ENCODE assay signal across 28 cellular contexts in genomic region chr7:77710861-77711260, GRCh38.
"Had no signal": no experiment of that assay in that cellular context is flagged by ENCODE, and none has a peak within 500 bp of the region (broad histone marks: within the 10 kb centered on the region; RNA-seq: fewer than 3 reads in every experiment).

No MANE protein-coding gene starts in this region.

- DNase-seq: activated CD4-positive, alpha-beta memory T cell treated with anti-CD3 and anti-CD28 coated beads, Interleukin-2, amount 10 ng/mL, durations not matched to agents 7 days and 5 days; activated CD4-positive, alpha-beta T cell treated with anti-CD3 and anti-CD28 coated beads for 1 hour; activated CD4-positive, alpha-beta T cell treated with anti-CD3 and anti-CD28 coated beads for 48 hours; activated CD4-positive, CD25-positive, alpha-beta regulatory T cell; activated gamma-delta T cell treated with Interleukin-2 at 50 U/mL for 16 hours; activated naive CD4-positive, alpha-beta T cell treated with anti-CD3 and anti-CD28 coated beads, Interleukin-2, amount 10 ng/mL, durations not matched to agents 7 days and 5 days; activated naive CD8-positive, alpha-beta T cell treated with anti-CD3 and anti-CD28 coated beads, Interleukin-2, amount 50 U/mL, for 24 hours; activated T-cell treated with anti-CD3 and anti-CD28 coated beads, Interleukin-2, amount 50 U/mL, for 24 hours; anterior cingulate cortex; caudate nucleus; cerebellar nuclear complex; Kasumi-1; KG1; MG63; NCI-H1048; NCI-H1105 treated with DMSO at 0.1 percent for 48 hours; NCI-H1436; NCI-H1694; NCI-H1930; NCI-H345; NCI-H524 treated with DMSO at 0.1 percent for 48 hours; PC-3; Right ventricle myocardium superior; WERI-Rb-1 had no signal

- H3K9me3 Mint-ChIP-seq: activated CD4-positive, alpha-beta memory T cell treated with anti-CD3 and anti-CD28 coated beads, Interleukin-2, amount 10 ng/mL, durations not matched to agents 7 days and 5 days; activated naive CD4-positive, alpha-beta T cell treated with anti-CD3 and anti-CD28 coated beads, Interleukin-2, amount 10 ng/mL, durations not matched to agents 7 days and 5 days; activated naive CD8-positive, alpha-beta T cell treated with anti-CD3 and anti-CD28 coated beads, Interleukin-2, amount 50 U/mL, for 24 hours; activated T-cell treated with anti-CD3 and anti-CD28 coated beads, Interleukin-2, amount 50 U/mL, for 24 hours; activated T-helper 1 cell treated with anti-CD3 and anti-CD28 coated beads, Interleukin-12 subunit alpha, Interleukin-12 subunit beta, Interleukin-2, Interleukin-4 antibody, amounts not matched to agents 30 ng/mL and 10 ng/mL and 1 ng/mL, durations not matched to agents 14 hours and 24 hours and 36 hours; T-helper 2 cell treated with Interferon-gamma antibody and Interleukin-4, amounts not matched to agents 5 μg/mL and 100 μg/mL, for 36 hours had no signal

- H3K27me3 Mint-ChIP-seq: activated CD4-positive, alpha-beta memory T cell treated with anti-CD3 and anti-CD28 coated beads, Interleukin-2, amount 10 ng/mL, durations not matched to agents 7 days and 5 days; activated naive CD4-positive, alpha-beta T cell treated with anti-CD3 and anti-CD28 coated beads, Interleukin-2, amount 10 ng/mL, durations not matched to agents 7 days and 5 days; activated naive CD8-positive, alpha-beta T cell; activated naive CD8-positive, alpha-beta T cell treated with anti-CD3 and anti-CD28 coated beads, Interleukin-2, amount 50 U/mL, for 24 hours; activated T-cell treated with anti-CD3 and anti-CD28 coated beads, Interleukin-2, amount 50 U/mL, for 24 hours; brain had no signal

- H3K27ac Mint-ChIP-seq: activated CD4-positive, alpha-beta memory T cell treated with anti-CD3 and anti-CD28 coated beads, Interleukin-2, amount 10 ng/mL, durations not matched to agents 7 days and 5 days; activated naive CD4-positive, alpha-beta T cell treated with anti-CD3 and anti-CD28 coated beads, Interleukin-2, amount 10 ng/mL, durations not matched to agents 7 days and 5 days; activated naive CD8-positive, alpha-beta T cell treated with anti-CD3 and anti-CD28 coated beads, Interleukin-2, amount 50 U/mL, for 24 hours; activated T-helper 1 cell treated with anti-CD3 and anti-CD28 coated beads, Interleukin-12 subunit alpha, Interleukin-12 subunit beta, Interleukin-2, Interleukin-4 antibody, amounts not matched to agents 30 ng/mL and 10 ng/mL and 1 ng/mL, durations not matched to agents 14 hours and 24 hours and 36 hours; T-helper 2 cell treated with Interferon-gamma antibody and Interleukin-4, amounts not matched to agents 5 μg/mL and 100 μg/mL, for 36 hours had no signal

- ATAC-seq: activated naive CD8-positive, alpha-beta T cell treated with anti-CD3 and anti-CD28 coated beads, Interleukin-2, amount 50 U/mL, for 24 hours; PC-3 had no signal

- H3K4me3 Mint-ChIP-seq: activated CD4-positive, alpha-beta memory T cell treated with anti-CD3 and anti-CD28 coated beads, Interleukin-2, amount 10 ng/mL, durations not matched to agents 7 days and 5 days; activated naive CD4-positive, alpha-beta T cell treated with anti-CD3 and anti-CD28 coated beads, Interleukin-2, amount 10 ng/mL, durations not matched to agents 7 days and 5 days; activated naive CD8-positive, alpha-beta T cell; activated naive CD8-positive, alpha-beta T cell treated with anti-CD3 and anti-CD28 coated beads, Interleukin-2, amount 50 U/mL, for 24 hours; activated T-cell treated with anti-CD3 and anti-CD28 coated beads, Interleukin-2, amount 50 U/mL, for 24 hours; activated T-helper 1 cell treated with anti-CD3 and anti-CD28 coated beads, Interleukin-12 subunit alpha, Interleukin-12 subunit beta, Interleukin-2, Interleukin-4 antibody, amounts not matched to agents 30 ng/mL and 10 ng/mL and 1 ng/mL, durations not matched to agents 14 hours and 24 hours and 36 hours; brain; T-helper 2 cell treated with Interferon-gamma antibody and Interleukin-4, amounts not matched to agents 5 μg/mL and 100 μg/mL, for 36 hours had no signal
